8 cellular contexts compared by ENCODE assay signal in the genomic region with DNA sequence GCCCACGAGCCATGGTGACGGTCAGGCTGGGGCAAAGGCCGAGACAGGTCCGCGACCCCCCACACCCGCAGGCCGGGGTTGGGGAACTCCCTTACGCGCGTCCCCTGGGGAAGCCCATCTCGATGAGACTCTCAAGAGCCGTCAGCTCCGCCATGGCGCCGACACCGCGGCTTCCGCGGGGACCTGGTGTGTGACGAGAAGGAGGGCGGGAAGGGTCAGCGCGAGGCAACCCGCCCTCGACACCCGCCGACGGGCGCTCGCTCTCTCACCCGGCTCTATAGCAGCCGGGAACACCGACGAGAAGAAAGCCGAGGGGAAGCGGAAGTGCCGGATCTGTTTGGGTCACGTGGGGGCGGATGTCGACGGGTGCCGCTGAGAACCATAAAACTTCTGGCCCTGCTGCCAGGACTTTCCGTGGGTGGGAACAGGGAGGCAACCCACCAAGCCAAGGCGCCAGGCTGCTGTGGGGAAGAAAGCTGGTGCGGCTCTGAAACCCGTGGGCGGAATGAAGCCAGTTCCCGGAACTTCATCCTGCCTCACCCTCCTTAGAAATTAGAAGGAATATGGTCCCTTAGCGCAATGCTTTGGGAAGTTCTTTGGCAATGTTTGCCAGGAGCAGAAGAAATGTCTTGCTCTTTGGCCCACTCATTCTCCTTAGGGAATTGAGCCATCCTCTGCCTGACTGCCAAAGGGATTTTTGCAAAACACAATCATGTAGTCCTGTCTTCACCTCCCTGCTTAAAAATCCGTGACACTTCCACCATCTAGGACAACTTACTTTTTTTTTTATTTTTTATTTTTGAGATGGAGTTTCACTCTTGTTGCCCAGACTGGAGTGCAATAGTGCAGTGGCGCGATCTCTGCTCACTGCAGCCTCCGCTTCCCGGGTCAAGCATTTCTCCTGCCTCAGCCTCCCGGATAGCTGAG. TPM values are rescaled to one million over a fixed set of nuclear protein-coding genes. Genes with fewer than 3 reads are reported as not detected.
DNase-seq lines count a peak whose midpoint lies in the region; ATAC-seq and TF ChIP-seq lines count a peak whose summit lies in the region.

UBXN1 (minus strand) TSS at position 304 of the 927 bp plus-strand sequence; CDS start at position 154, 150 bp downstream.

- H3K4me1 Mint-ChIP-seq in activated naive CD8-positive, alpha-beta T cell treated with anti-CD3 and anti-CD28 coated beads, Interleukin-2, amount 50 U/mL, for 24 hours: peaks cover 42% of the 10 kb centered on the region

- peak; percentile 67 to 95 for TF ChIP-seq EP300 in tibial nerve (IDR thresholded peaks at IDR 0.05)

- TF ChIP-seq POLR2A in tibial nerve (IDR thresholded peaks at IDR 0.05): peak in 1 of 2 donors; percentile 53

- no peaks in the 10 kb centered on the region for H3K27me3 Mint-ChIP-seq in activated naive CD8-positive, alpha-beta T cell treated with anti-CD3 and anti-CD28 coated beads, Interleukin-2, amount 50 U/mL, for 24 hours

- H3K4me3 ChIP-seq in cardiac muscle cell (peak within 1 kb of the TSS; percentile 93), tibial nerve (peak within 1 kb of the TSS; percentile 78 to 97 (median 93))

- DNase-seq in DMS53 (lab: John Stamatoyannopoulos, UW) (peak; percentile 95), HCEC 1CT (peak; percentile 85), NCI-H1417 (lab: John Stamatoyannopoulos, UW) (peak; percentile 83 to 90 (median 83)), T follicular helper cell (ENCODE audit: low read depth) (peak; percentile 77), cardiac muscle cell (ENCODE audit: low read depth in 1 of 2, low spot score in 1 of 2) (peak; percentile 89 to 96), pons (ENCODE audit: low spot score) (peak; percentile 80), tibial nerve (ENCODE audit: low spot score in 2 of 2) (peak; percentile 89 to 94)
- peak; percentile 89 for DNase-seq in activated naive CD8-positive, alpha-beta T cell treated with anti-CD3 and anti-CD28 coated beads, Interleukin-2, amount 50 U/mL, for 24 hours

- H3K27ac ChIP-seq in cardiac muscle cell (peak within 1 kb of the TSS; percentile 80), tibial nerve (peak within 1 kb of the TSS; percentile 60 to 93 (median 90))

- peak within 1 kb of the TSS; percentile 86 for H3K4me3 Mint-ChIP-seq in activated naive CD8-positive, alpha-beta T cell treated with anti-CD3 and anti-CD28 coated beads, Interleukin-2, amount 50 U/mL, for 24 hours

- peak; percentile 79 for ATAC-seq in activated naive CD8-positive, alpha-beta T cell treated with anti-CD3 and anti-CD28 coated beads, Interleukin-2, amount 50 U/mL, for 24 hours

- no peaks in the 10 kb centered on the region for H3K27me3 ChIP-seq in cardiac muscle cell
- H3K27me3 ChIP-seq in tibial nerve: no peaks in the 10 kb centered on the region

- no peaks in the 10 kb centered on the region for H3K9me3 Mint-ChIP-seq in activated naive CD8-positive, alpha-beta T cell treated with anti-CD3 and anti-CD28 coated beads, Interleukin-2, amount 50 U/mL, for 24 hours

- TF ChIP-seq CTCF in cardiac muscle cell (IDR thresholded peaks at IDR 0.05; ENCODE audit: low read depth, low read length): no peak
- peak in 1 of 5 experiments; percentile 38 for TF ChIP-seq CTCF in tibial nerve (IDR thresholded peaks at IDR 0.05)

- peaks cover 16% of the 10 kb centered on the region for H3K36me3 ChIP-seq in cardiac muscle cell
- peaks cover 0 to 40% (median 0%) of the 10 kb centered on the region in 3 donors for H3K36me3 ChIP-seq in tibial nerve

- H3K27ac Mint-ChIP-seq in activated naive CD8-positive, alpha-beta T cell treated with anti-CD3 and anti-CD28 coated beads, Interleukin-2, amount 50 U/mL, for 24 hours: peak within 1 kb of the TSS; percentile 93

- WGBS in tibial nerve, 2 donors: 8 to 9% methylated on average over 31 to 33 of the region's 55 CpGs

- peaks cover 24% of the 10 kb centered on the region for H3K36me3 Mint-ChIP-seq in activated naive CD8-positive, alpha-beta T cell treated with anti-CD3 and anti-CD28 coated beads, Interleukin-2, amount 50 U/mL, for 24 hours (ENCODE audit: low read depth)

- H3K4me1 ChIP-seq in cardiac muscle cell (ENCODE audit: low read depth) (peaks cover 20% of the 10 kb centered on the region), tibial nerve (peaks cover 0 to 53% (median 15%) of the 10 kb centered on the region in 4 donors)

- H3K9me3 ChIP-seq in cardiac muscle cell (ENCODE audit: low read depth): no peaks in the 10 kb centered on the region
- no peaks in the 10 kb centered on the region for H3K9me3 ChIP-seq in tibial nerve

RNA-seq across cellular contexts. Expression of gene UBXN1, which starts in this region (rescaled TPM):
- total RNA-seq in cardiac muscle cell: 235 and 302 TPM in 2 replicates
- polyA plus RNA-seq in cardiac muscle cell: 109 and 111 TPM in 2 replicates
- total RNA-seq in tibial nerve: 100 to 1,000 TPM; 140 to 205 (median 162) TPM

Comparison
In these comparisons a context has a peak if more than half of its experiments do, and no peak if none do; other contexts are left out.
1. Peak in every context shown above with its lines: DNase-seq, ATAC-seq, H3K4me3 ChIP-seq and H3K27ac ChIP-seq.